Comparison of ENCODE assay signal across 1 cellular context in genomic region chr5:159230657-159231056, GRCh38.
TF ChIP-seq lines count a peak whose summit lies in the region.

No MANE protein-coding gene starts in this region.

TF ChIP-seq in HEK293, 187 proteins besides CTCF, POLR2A, EP300 and RAD21 (continued from another document):
- TF ChIP-seq ZNF112 (tag by site-specific recombination; IDR thresholded peaks at IDR 0.05): no peak
- no peak for TF ChIP-seq ZNF623 (tag by site-specific recombination; IDR thresholded peaks at IDR 0.05)
- TF ChIP-seq ZNF621 (tag by site-specific recombination; IDR thresholded peaks at IDR 0.05): no peak
- TF ChIP-seq ZBTB44 (tag by site-specific recombination; IDR thresholded peaks at IDR 0.05): peak; percentile 69; the same call in 1 of the 2 replicates
- TF ChIP-seq ZNF248 (tag by site-specific recombination; IDR thresholded peaks at IDR 0.05): no peak
- no peak for TF ChIP-seq ZXDB (tag by site-specific recombination; IDR thresholded peaks at IDR 0.05)
- TF ChIP-seq ZNF398 (tag by site-specific recombination; IDR thresholded peaks at IDR 0.05): no peak
- no peak for TF ChIP-seq BCL6B (tag by site-specific recombination; IDR thresholded peaks at IDR 0.05)
- no peak for TF ChIP-seq ZBTB49 (tag by site-specific recombination; IDR thresholded peaks at IDR 0.05; ENCODE audit: low read depth)
- TF ChIP-seq GFI1B (tag by site-specific recombination; IDR thresholded peaks at IDR 0.05): no peak
- peak; percentile 50; the same call in 1 of the 2 replicates for TF ChIP-seq ZBTB17 (tag by site-specific recombination; IDR thresholded peaks at IDR 0.05)
